In genomic region chr4:135123632-135124031, GRCh38 we compare ENCODE assay signal across 1 cellular context.
TF ChIP-seq lines count a peak whose summit lies in the region.

No MANE protein-coding gene starts in this region.

TF ChIP-seq in K562, 482 proteins besides CTCF, POLR2A, EP300 and RAD21 (continued from another document):
- no peak for TF ChIP-seq SMC3 (conservative IDR thresholded peaks at IDR 0.05; ENCODE audit: insufficient read depth, low read depth, low read length)
- no peak for TF ChIP-seq ZBED1 (IDR thresholded peaks at IDR 0.05)
- TF ChIP-seq MTA3 (IDR thresholded peaks at IDR 0.05; ENCODE audit: borderline replicate concordance) = no peak
- TF ChIP-seq SMAD3 (CRISPR knock-in tag; conservative IDR thresholded peaks at IDR 0.05) = 0 out of 2 replicates have a peak, but pooled peaks have one; percentile 22
- no peak for TF ChIP-seq SIN3B (IDR thresholded peaks at IDR 0.05; ENCODE audit: low read depth)
- no peak for TF ChIP-seq MLX (CRISPR knock-in tag; conservative IDR thresholded peaks at IDR 0.05)
- TF ChIP-seq POLR2G (IDR thresholded peaks at IDR 0.05; ENCODE audit: low read depth, low read length) = no peak
- TF ChIP-seq RFX5 (IDR thresholded peaks at IDR 0.05; ENCODE audit: low read depth, low read length) = no peak
